Comparison of ENCODE assay signal across 8 cellular contexts in the genomic region with DNA sequence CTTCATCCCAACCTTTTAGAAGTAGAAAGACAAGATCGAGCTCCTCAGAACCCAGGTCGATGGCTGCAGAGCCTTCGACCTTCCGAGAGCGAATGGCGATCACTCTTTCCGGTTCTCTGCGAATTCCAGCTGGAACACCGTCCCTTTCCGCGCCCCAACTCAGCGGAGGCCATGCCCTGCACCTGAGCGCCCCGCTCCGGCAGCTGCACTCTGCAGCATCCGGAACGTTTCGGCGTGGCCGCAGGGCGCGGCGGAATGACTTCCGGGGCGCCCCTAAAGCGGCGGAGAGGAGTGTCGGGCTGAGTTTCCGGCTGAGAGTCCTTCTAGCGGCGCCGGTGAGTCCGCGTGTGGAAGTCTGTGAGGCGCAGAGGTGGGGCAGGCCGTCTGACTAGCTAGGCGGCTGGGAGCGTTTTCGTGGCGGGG. TPM values are rescaled to one million over a fixed set of nuclear protein-coding genes. Genes with fewer than 3 reads are reported as not detected.
DNase-seq lines count a peak whose midpoint lies in the region; ATAC-seq, FAIRE-seq and TF ChIP-seq lines count a peak whose summit lies in the region.
"Not testable (repeated sequence)": the region's sequence is repeated elsewhere in the genome, so short reads cannot be mapped to it uniquely, and the experiment has no call there.

A gene (plus strand): TSS at position 284 of the 423 bp plus-strand sequence. CDS start 4,942 bp downstream, outside the sequence.

- not testable (repeated sequence) for H3K79me2 ChIP-seq in K562 (ENCODE audit: control insufficient read depth, insufficient read depth, low read length); osteoblast (ENCODE audit: insufficient read depth, low read length)

- in situ Hi-C loops in K562 (cut with MboI), result not testable (repeated sequence)

- peak; percentile 19 to 38 (median 37); a peak in 2 of 6 replicates for TF ChIP-seq CTCF in K562 (IDR thresholded peaks at IDR 0.05 in 2 of 3, conservative IDR thresholded peaks at IDR 0.05 in 1 of 3; ENCODE audit: insufficient read depth in 2 of 3, low read depth in 1 of 3, low read length in 3 of 3)
- peak in 9 of 12 donors; percentile 7 to 49 (median 24) for TF ChIP-seq CTCF in heart left ventricle (IDR thresholded peaks at IDR 0.05)
- TF ChIP-seq CTCF in osteoblast (IDR thresholded peaks at IDR 0.05; ENCODE audit: extremely low read depth, low read depth, low read length), result peak; percentile 35

- BruUV-seq in K562 (replicated peaks; lab: Mats Ljungman, UMichigan), result not testable (repeated sequence)

- TF ChIP-seq POLR2A in K562 (conservative IDR thresholded peaks at IDR 0.05), result peak; percentile 63; the same call in 1 of the 2 replicates
- not testable (repeated sequence) for TF ChIP-seq POLR2A in heart left ventricle (IDR thresholded peaks at IDR 0.05)

- H2AFZ ChIP-seq in K562 (ENCODE audit: low read depth, low read length) (peak within 1 kb of the TSS; percentile 86), osteoblast (ENCODE audit: low read length) (peak within 1 kb of the TSS; percentile 84)

- intact Hi-C loops in K562 (cut with micrococcal nuclease); heart left ventricle (cut with DNase I): not testable (repeated sequence)

- H3K4me2 ChIP-seq in K562 (ENCODE audit: insufficient read depth, low read length) (peak within 1 kb of the TSS; percentile 74), osteoblast (ENCODE audit: insufficient read depth, low read length) (peak within 1 kb of the TSS; percentile 71)

- H3K27ac ChIP-seq in K562 (ENCODE audit: extremely low read depth, low read depth, low read length); osteoblast (ENCODE audit: low read depth, low read length): not testable (repeated sequence)
- peak within 1 kb of the TSS in 10 of 12 donors; percentile 23 to 66 (median 46) for H3K27ac ChIP-seq in heart left ventricle

- H3K9ac ChIP-seq in ES-I3 (ENCODE audit: low read depth, low read length), result peak within 1 kb of the TSS; percentile 60
- H3K9ac ChIP-seq in K562 (ENCODE audit: insufficient read depth in 1 of 2, low read depth in 2 of 2, low read length in 2 of 2), result peak within 1 kb of the TSS; percentile 49 to 79

- not testable (repeated sequence) for H3K9me3 ChIP-seq in ES-I3 (ENCODE audit: control insufficient read depth, insufficient read depth, low read length); K562 (replicated peaks; ENCODE audit: control insufficient read depth, insufficient read depth, low read depth, low read length); heart left ventricle; osteoblast (ENCODE audit: low read depth, low read length)

- H4K20me1 ChIP-seq in K562 (replicated peaks; ENCODE audit: control insufficient read depth, insufficient read depth, low read length); osteoblast (ENCODE audit: insufficient read depth, low read length): not testable (repeated sequence)

- peak within 1 kb of the TSS; percentile 40 for H3K4me3 ChIP-seq in K562
- H3K4me3 ChIP-seq in heart left ventricle, result peak within 1 kb of the TSS in 10 of 12 donors; percentile 40 to 61 (median 55)
- peak within 1 kb of the TSS; percentile 65 for H3K4me3 ChIP-seq in osteoblast (ENCODE audit: insufficient read depth, low read length)

- POLR2A ChIA-PET in K562 (lab: Yijun Ruan, JAX), result not testable (repeated sequence)

- not testable (repeated sequence) for TF ChIP-seq RAD21 in K562 (CRISPR knock-in tag; conservative IDR thresholded peaks at IDR 0.05 in 1 of 2, IDR thresholded peaks at IDR 0.05 in 1 of 2)

- H3K4me1 ChIP-seq in ES-I3 (ENCODE audit: insufficient read depth, low read length); K562 (replicated peaks in 1 of 2; ENCODE audit: control insufficient read depth in 2 of 2, insufficient read depth in 2 of 2, low read length in 2 of 2); heart left ventricle; osteoblast (ENCODE audit: insufficient read depth, low read length): not testable (repeated sequence)

- ATAC-seq in GM21737 (IDR thresholded peaks at IDR 0.05; ENCODE audit: unreplicated experiment) (peak; percentile 99), K562 (peak; percentile 98), heart left ventricle (peak; percentile 95 to 100 (median 100))
- peak; percentile 100 for ATAC-seq in activated CD4-positive, CD25-positive, alpha-beta regulatory T cell treated with anti-CD3 and anti-CD28 coated beads, Interleukin-2, amount 50 U/mL, for 24 hours

- not testable (repeated sequence) for H3K9me1 ChIP-seq in K562 (ENCODE audit: control insufficient read depth, insufficient read depth, low read length)

- not testable (repeated sequence) for FAIRE-seq in K562 (lab: Jason Lieb, UNC)

- H3K36me3 ChIP-seq in ES-I3 (ENCODE audit: insufficient read depth, low read length); K562 (ENCODE audit: control insufficient read depth, insufficient read depth, low read length); heart left ventricle; osteoblast (ENCODE audit: insufficient read depth, low read length): not testable (repeated sequence)

- CTCF ChIA-PET in K562 (lab: Yijun Ruan, JAX; ENCODE audit: low intra/inter-chr PET ratio), result not testable (repeated sequence)

- peak; percentile 35 for DNase-seq in HS-5 (ENCODE audit: low read depth)
- peak in 1 of 4 experiments; percentile 80 for DNase-seq in K562 (ENCODE audit: extremely low read depth in 1 of 4, low spot score in 3 of 4)
- DNase-seq in heart left ventricle, result peak; percentile 65 to 79 (median 66)
- DNase-seq in osteoblast (ENCODE audit: insufficient read length, low spot score, missing footprints), result not testable (repeated sequence)
- peak; percentile 53 to 62 for DNase-seq in stimulated activated CD8-positive, alpha-beta memory T cell treated with anti-CD3 and anti-CD28 coated beads, Interleukin-7, amount 100 ng/mL, for 48 hours (ENCODE audit: extremely low read depth in 1 of 2, low read depth in 1 of 2)

- H3K27me3 ChIP-seq in K562 (ENCODE audit: control insufficient read depth in 2 of 2, insufficient read depth in 2 of 2, low read length in 2 of 2); heart left ventricle; osteoblast (ENCODE audit: insufficient read depth, low read length): not testable (repeated sequence)

- TF ChIP-seq EP300 in K562 (IDR thresholded peaks at IDR 0.05; ENCODE audit: low read length), result not testable (repeated sequence)

- 6% methylated on average over 11 of the region's 40 CpGs for WGBS in K562 (ENCODE audit: insufficient coverage, low coverage, missing lambda C conversion rate)
- WGBS in heart left ventricle, 4 donors, result 0 to 3% (median 0%) methylated on average over 14 to 40 of the region's 40 CpGs

TF ChIP-seq in K562, 482 proteins besides CTCF, POLR2A, EP300 and RAD21 (continues in another document):
- TF ChIP-seq, protein P1, sequence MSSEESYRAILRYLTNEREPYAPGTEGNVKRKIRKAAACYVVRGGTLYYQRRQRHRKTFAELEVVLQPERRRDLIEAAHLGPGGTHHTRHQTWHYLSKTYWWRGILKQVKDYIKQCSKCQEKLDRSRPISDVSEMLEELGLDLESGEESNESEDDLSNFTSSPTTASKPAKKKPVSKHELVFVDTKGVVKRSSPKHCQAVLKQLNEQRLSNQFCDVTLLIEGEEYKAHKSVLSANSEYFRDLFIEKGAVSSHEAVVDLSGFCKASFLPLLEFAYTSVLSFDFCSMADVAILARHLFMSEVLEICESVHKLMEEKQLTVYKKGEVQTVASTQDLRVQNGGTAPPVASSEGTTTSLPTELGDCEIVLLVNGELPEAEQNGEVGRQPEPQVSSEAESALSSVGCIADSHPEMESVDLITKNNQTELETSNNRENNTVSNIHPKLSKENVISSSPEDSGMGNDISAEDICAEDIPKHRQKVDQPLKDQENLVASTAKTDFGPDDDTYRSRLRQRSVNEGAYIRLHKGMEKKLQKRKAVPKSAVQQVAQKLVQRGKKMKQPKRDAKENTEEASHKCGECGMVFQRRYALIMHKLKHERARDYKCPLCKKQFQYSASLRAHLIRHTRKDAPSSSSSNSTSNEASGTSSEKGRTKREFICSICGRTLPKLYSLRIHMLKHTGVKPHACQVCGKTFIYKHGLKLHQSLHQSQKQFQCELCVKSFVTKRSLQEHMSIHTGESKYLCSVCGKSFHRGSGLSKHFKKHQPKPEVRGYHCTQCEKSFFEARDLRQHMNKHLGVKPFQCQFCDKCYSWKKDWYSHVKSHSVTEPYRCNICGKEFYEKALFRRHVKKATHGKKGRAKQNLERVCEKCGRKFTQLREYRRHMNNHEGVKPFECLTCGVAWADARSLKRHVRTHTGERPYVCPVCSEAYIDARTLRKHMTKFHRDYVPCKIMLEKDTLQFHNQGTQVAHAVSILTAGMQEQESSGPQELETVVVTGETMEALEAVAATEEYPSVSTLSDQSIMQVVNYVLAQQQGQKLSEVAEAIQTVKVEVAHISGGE (CRISPR knock-in tag; IDR thresholded peaks at IDR 0.05), result peak in 2 of 3 experiments; percentile 76 to 96; a peak in 5 of 6 replicates
- 0 out of 2 replicates have a peak, but pooled peaks have one; percentile 13 for TF ChIP-seq ZFX (CRISPR knock-in tag; IDR thresholded peaks at IDR 0.05)

RNA-seq across cellular contexts. Expression of the gene that starts here (rescaled TPM):
- total RNA-seq in K562 (2011; cell fraction: chromatin; rRNA removed; ENCODE audit: low replicate concordance), result 49.2 and 146 TPM in 2 replicates
- 35.5 and 36.3 TPM in 2 replicates for total RNA-seq in K562 (2011; cell fraction: nucleolus; rRNA removed)
- total RNA-seq in K562 (2011; cell fraction: nucleoplasm; rRNA removed), result 69.7 and 140 TPM in 2 replicates
- total RNA-seq in K562 (2014; rRNA removed) (55.6 and 67.3 TPM in 2 replicates), K562 (2014; rRNA removed; fragmentation: Illumina TruSeq; extraction: Trizol) (107 and 117 TPM in 2 replicates), K562 (2015; rRNA removed; fragmentation: Illumina TruSeq; extraction: Trizol) (107 and 108 TPM in 2 replicates), K562 (2021) (54.9 and 59.6 TPM in 2 replicates), heart left ventricle (10 to 100 TPM in 7 of 9 donors, 1 to 10 TPM in 2; 9.1 to 19.0 (median 13.9) TPM), osteoblast (38.7 and 42.7 TPM in 2 replicates)
- polyA plus RNA-seq in K562 (2011; rRNA removed) (56.7 and 81.6 TPM in 2 replicates), K562 (2014; fragmentation: Illumina TruSeq; extraction: Trizol) (74.5 and 87.7 TPM in 2 replicates), K562 (2014; fragmentation: Nextera tagmentation; extraction: Ambion mirVana) (100 to 1,000 TPM in 1 of 2 experiments, 10 to 100 TPM in 1; 91.7 to 106 TPM), K562 (2014; rRNA removed) (65.2 and 71.3 TPM in 2 replicates), heart left ventricle (10 to 100 TPM in 1 of 2 donors, 1 to 10 TPM in 1; 9.5 to 16.5 TPM)
- polyA plus RNA-seq in K562 (2011; cell fraction: cytosol; rRNA removed), result 23.3 and 29.0 TPM in 2 replicates
- 36.3 and 36.8 TPM in 2 replicates for polyA plus RNA-seq in K562 (2011; cell fraction: nucleus; rRNA removed)
- polyA plus RNA-seq in K562 (2012), result 33.6 and 50.9 TPM in 2 replicates
- polyA minus RNA-seq in K562 (2011; rRNA and poly(A)+ RNA removed), result 64.3 and 65.9 TPM in 2 replicates
- 14.9 and 23.0 TPM in 2 replicates for polyA minus RNA-seq in K562 (2011; cell fraction: cytosol; rRNA and poly(A)+ RNA removed)
- 36.6 and 60.4 TPM in 2 replicates for polyA minus RNA-seq in K562 (2011; cell fraction: nucleus; rRNA and poly(A)+ RNA removed)
